In genomic region chr7:23332881-23333612, GRCh38 we compare ENCODE assay signal across 12 cellular contexts. TPM values are rescaled to one million over a fixed set of nuclear protein-coding genes. Genes with fewer than 3 reads are reported as not detected.
A peak's percentile ranks its signal among the peaks of the same experiment; 100 is the strongest.
DNase-seq lines count a peak whose midpoint lies in the region; ATAC-seq and TF ChIP-seq lines count a peak whose summit lies in the region.
"Had no signal": no experiment of that assay in that cellular context is flagged by ENCODE, and none has a peak within 500 bp of the region (broad histone marks: within the 10 kb centered on the region; RNA-seq: fewer than 3 reads in every experiment).

No MANE protein-coding gene starts in this region.

- intact Hi-C loops in PC-3 (cut with micrococcal nuclease) = loop anchor here (1.0 to 10.0 kb wide), 3 partner anchors 36 to 1492 kb away; partner anchors contain the start of gene MALSU1

- H3K79me2 ChIP-seq in PC-3 (ENCODE audit: low read length) (no peaks in the 10 kb centered on the region), fibroblast of lung (ENCODE audit: control insufficient read depth, insufficient read depth, low read length) (no peaks in the 10 kb centered on the region)

- H3K4me2 ChIP-seq in PC-3 (ENCODE audit: low read length) (peak overlapping the region; percentile 70), fibroblast of lung (ENCODE audit: extremely low read depth, insufficient read depth, low read length) (peak overlapping the region; percentile 13)

- no peak overlapping the region for H3K27ac Mint-ChIP-seq in activated CD4-positive, alpha-beta T cell treated with anti-CD3 and anti-CD28 coated beads, Interleukin-2, amount 10 ng/mL, durations not matched to agents 7 days and 5 days
- H3K27ac Mint-ChIP-seq: CD4-positive, CD25-positive, alpha-beta regulatory T cell had no signal

- no peak for TF ChIP-seq CTCF in BE2C (IDR thresholded peaks at IDR 0.05; ENCODE audit: low read depth, low read length)
- TF ChIP-seq CTCF in PC-3 (conservative IDR thresholded peaks at IDR 0.05; ENCODE audit: low read depth, low read length) = no peak
- TF ChIP-seq CTCF in fibroblast of lung (conservative IDR thresholded peaks at IDR 0.05 in 1 of 2, IDR thresholded peaks at IDR 0.05 in 1 of 2; ENCODE audit: low read depth in 1 of 2, low read length in 2 of 2) = no peak

- no TSS peak for BruUV-seq in PC-3 (replicated peaks; lab: Mats Ljungman, UMichigan)

- CTCF ChIA-PET in PC-3 (lab: Charles Lee) = interaction anchor here (0.9 kb wide), 1 partner anchor 60 kb away, joined by 4 read pairs; no protein-coding TSS in a partner anchor
- CTCF ChIA-PET in activated CD4-positive, alpha-beta T cell treated with anti-CD3 and anti-CD28 coated beads, Interleukin-2, amount 10 ng/mL, durations not matched to agents 7 days and 5 days (lab: Charles Lee) = no interaction called here

- DNase-seq in BE2C = peak; percentile 53
- DNase-seq in PC-3 = peak; percentile 86
- peak; percentile 50 to 70 for DNase-seq in fibroblast of lung (ENCODE audit: low read depth in 2 of 2)
- DNase-seq in myocyte (ENCODE audit: low read depth) = peak; percentile 74
- no peak for DNase-seq in NCI-H128 (lab: John Stamatoyannopoulos, UW; ENCODE audit: unreplicated experiment)
- DNase-seq in activated CD4-positive, alpha-beta T cell treated with anti-CD3 and anti-CD28 coated beads, Interleukin-2, amount 10 ng/mL, durations not matched to agents 7 days and 5 days = no peak
- DNase-seq in islet precursor cell = no peak
- DNase-seq in OCI-M2 (lab: John Stamatoyannopoulos, UW; ENCODE audit: unreplicated experiment) = no peak
- DNase-seq: CD4-positive, CD25-positive, alpha-beta regulatory T cell; NCI-H1417; small intestine had no signal

- H3K9me3 Mint-ChIP-seq in activated CD4-positive, alpha-beta T cell treated with anti-CD3 and anti-CD28 coated beads, Interleukin-2, amount 10 ng/mL, durations not matched to agents 7 days and 5 days = no peaks in the 10 kb centered on the region

- no peaks in the 10 kb centered on the region for H3K9me2 ChIP-seq in PC-3 (replicated peaks; ENCODE audit: low read length)

- H3K27ac ChIP-seq in PC-3 (ENCODE audit: low read length) = peak overlapping the region; percentile 98
- no peak overlapping the region for H3K27ac ChIP-seq in fibroblast of lung (ENCODE audit: insufficient read depth, low read length)
- H3K27ac ChIP-seq: gastrocnemius medialis had no signal

- POLR2A ChIA-PET in PC-3 (lab: Charles Lee; ENCODE audit: unreplicated experiment) = no interaction called here
- POLR2A ChIA-PET in activated CD4-positive, alpha-beta T cell treated with anti-CD3 and anti-CD28 coated beads, Interleukin-2, amount 10 ng/mL, durations not matched to agents 7 days and 5 days (lab: Charles Lee) = no interaction called here

- H3K4me3 Mint-ChIP-seq in activated CD4-positive, alpha-beta T cell treated with anti-CD3 and anti-CD28 coated beads, Interleukin-2, amount 10 ng/mL, durations not matched to agents 7 days and 5 days = no peak overlapping the region
- H3K4me3 Mint-ChIP-seq: CD4-positive, CD25-positive, alpha-beta regulatory T cell had no signal

- no peaks in the 10 kb centered on the region for H4K20me1 ChIP-seq in PC-3 (ENCODE audit: low read length)
- H4K20me1 ChIP-seq in fibroblast of lung (ENCODE audit: control insufficient read depth, extremely low read depth, insufficient read depth, low read length) = no peaks in the 10 kb centered on the region

- peaks cover 77% of the 10 kb centered on the region for H3K36me3 ChIP-seq in BE2C
- H3K36me3 ChIP-seq in PC-3 (ENCODE audit: low read depth, low read length) = peaks cover 13% of the 10 kb centered on the region
- H3K36me3 ChIP-seq in fibroblast of lung (ENCODE audit: control insufficient read depth, insufficient read depth, low read length) = no peaks in the 10 kb centered on the region
- H3K36me3 ChIP-seq: gastrocnemius medialis had no signal

- H3K4me1 Mint-ChIP-seq in activated CD4-positive, alpha-beta T cell treated with anti-CD3 and anti-CD28 coated beads, Interleukin-2, amount 10 ng/mL, durations not matched to agents 7 days and 5 days = no peaks in the 10 kb centered on the region
- H3K4me1 Mint-ChIP-seq: CD4-positive, CD25-positive, alpha-beta regulatory T cell had no signal

- H3K27me3 Mint-ChIP-seq in activated CD4-positive, alpha-beta T cell treated with anti-CD3 and anti-CD28 coated beads, Interleukin-2, amount 10 ng/mL, durations not matched to agents 7 days and 5 days = peaks cover 14% of the 10 kb centered on the region

- no peak overlapping the region for H3K4me3 ChIP-seq in BE2C (ENCODE audit: low read depth, low read length)
- H3K4me3 ChIP-seq in PC-3 (ENCODE audit: low read length) = peak overlapping the region; percentile 30; the same call in 1 of the 2 replicates
- H3K4me3 ChIP-seq in fibroblast of lung (replicated peaks in 1 of 4; ENCODE audit: control extremely low read depth in 1 of 4, insufficient read depth in 1 of 4, low read depth in 3 of 4, low read length in 4 of 4) = no peak overlapping the region
- H3K4me3 ChIP-seq: gastrocnemius medialis had no signal

- H3K27me3 ChIP-seq in BE2C (no peaks in the 10 kb centered on the region), PC-3 (ENCODE audit: low read length) (no peaks in the 10 kb centered on the region), fibroblast of lung (ENCODE audit: control insufficient read depth, insufficient read depth, low read length) (no peaks in the 10 kb centered on the region)
- H3K27me3 ChIP-seq: gastrocnemius medialis had no signal

- no peaks in the 10 kb centered on the region for H3K36me3 Mint-ChIP-seq in activated CD4-positive, alpha-beta T cell treated with anti-CD3 and anti-CD28 coated beads, Interleukin-2, amount 10 ng/mL, durations not matched to agents 7 days and 5 days (ENCODE audit: low read depth)
- H3K36me3 Mint-ChIP-seq: CD4-positive, CD25-positive, alpha-beta regulatory T cell had no signal

- H3F3A ChIP-seq in PC-3 (ENCODE audit: low read length, unreplicated experiment) = peaks cover 16% of the 10 kb centered on the region

- H2AFZ ChIP-seq in PC-3 (ENCODE audit: low read length) = no peak overlapping the region
- H2AFZ ChIP-seq in fibroblast of lung (ENCODE audit: low read length) = no peak overlapping the region

- peak overlapping the region; percentile 81 for H3K9ac ChIP-seq in PC-3 (ENCODE audit: low read length)
- no peak overlapping the region for H3K9ac ChIP-seq in fibroblast of lung (ENCODE audit: insufficient read depth, low read length)

- peaks cover 20% of the 10 kb centered on the region for H3K4me1 ChIP-seq in BE2C
- peaks cover 35% of the 10 kb centered on the region for H3K4me1 ChIP-seq in PC-3 (ENCODE audit: insufficient read depth, low read length)
- H3K4me1 ChIP-seq in fibroblast of lung (ENCODE audit: control insufficient read depth, extremely low read depth, insufficient read depth, low read length) = peaks cover 8% of the 10 kb centered on the region

- no peaks in the 10 kb centered on the region for H3K9me3 ChIP-seq in BE2C
- H3K9me3 ChIP-seq in PC-3 (ENCODE audit: low read length) = no peaks in the 10 kb centered on the region
- no peaks in the 10 kb centered on the region for H3K9me3 ChIP-seq in fibroblast of lung (ENCODE audit: control insufficient read depth, insufficient read depth, low read depth, low read length)
- H3K9me3 ChIP-seq: gastrocnemius medialis had no signal

- ATAC-seq in PC-3 = peak; percentile 33

RNA-seq across cellular contexts. Expression of gene MALSU1, which starts 33.9 kb away (rescaled TPM):
- polyA plus RNA-seq in BE2C (2012; ENCODE audit: insufficient read depth, insufficient read length, low read depth) = 93.8 TPM
- total RNA-seq in PC-3 (2014; rRNA removed) (284 and 306 TPM in 2 replicates), fibroblast of lung (77.6 and 85.0 TPM in 2 replicates), myocyte (71.8 and 94.6 TPM in 2 replicates)
- 54.8 and 73.2 TPM in 2 replicates for polyA plus RNA-seq in fibroblast of lung
- 82.9 and 96.7 TPM in 2 replicates for polyA plus RNA-seq in fibroblast of lung (2012)
- 4.6 and 16.1 TPM in 2 replicates for polyA minus RNA-seq in fibroblast of lung (ENCODE audit: low replicate concordance)
- 96.0 TPM for polyA plus RNA-seq in myocyte (2012)
- 10 to 100 TPM; 41.1 to 47.3 TPM for total RNA-seq in activated CD4-positive, alpha-beta T cell treated with anti-CD3 and anti-CD28 coated beads, Interleukin-2, amount 10 ng/mL, durations not matched to agents 7 days and 5 days

Comparison
In these comparisons a context has a peak if more than half of its experiments do, and no peak if none do; other contexts are left out.
1. DNase-seq: peak in BE2C (single experiment), PC-3 (single experiment), fibroblast of lung (2 of 2) and myocyte (single experiment); none in NCI-H128 (single experiment), activated CD4-positive, alpha-beta T cell treated with anti-CD3 and anti-CD28 coated beads, Interleukin-2, amount 10 ng/mL, durations not matched to agents 7 days and 5 days (single experiment), islet precursor cell (single experiment) and OCI-M2 (single experiment).